Comparison of ENCODE assay signal across 16 cellular contexts in genomic region chr15:51601801-51602200, GRCh38. TPM values are rescaled to one million over a fixed set of nuclear protein-coding genes. Genes with fewer than 3 reads are reported as not detected.
DNase-seq lines count a peak whose midpoint lies in the region; ATAC-seq, FAIRE-seq and TF ChIP-seq lines count a peak whose summit lies in the region.
"Had no signal": no experiment of that assay in that cellular context is flagged by ENCODE, and none has a peak within 500 bp of the region (broad histone marks: within the 10 kb centered on the region; RNA-seq: fewer than 3 reads in every experiment).

No MANE protein-coding gene starts in this region.

- peak; percentile 11 for FAIRE-seq in K562 (lab: Jason Lieb, UNC)
- FAIRE-seq: A204.1, H1 had no signal

- peak overlapping the region; percentile 45 for H3K27ac ChIP-seq in CD8-positive, alpha-beta memory T cell (ENCODE audit: low read depth, low read length)
- H3K27ac ChIP-seq in HCT116 (ENCODE audit: low read depth, low read length) (no peak overlapping the region), K562 (ENCODE audit: extremely low read depth, low read depth, low read length) (peak overlapping the region; percentile 62)
- H3K27ac ChIP-seq: BLaER1 had no signal

- H3K79me2 ChIP-seq in HCT116 (ENCODE audit: insufficient read depth, low read length) (peaks cover 27% of the 10 kb centered on the region), K562 (ENCODE audit: control insufficient read depth, insufficient read depth, low read length) (peaks cover 52% of the 10 kb centered on the region)

- no peak overlapping the region for H3K4me3 ChIP-seq in CD8-positive, alpha-beta memory T cell (ENCODE audit: low read length)
- H3K4me3 ChIP-seq in HCT116 (replicated peaks in 1 of 2; ENCODE audit: low read depth in 1 of 2, low read length in 2 of 2) (no peak overlapping the region), K562 (peak overlapping the region; percentile 39)
- H3K4me3 ChIP-seq: BLaER1 had no signal

- H4K20me1 ChIP-seq in HCT116 (ENCODE audit: insufficient read depth) (no peaks in the 10 kb centered on the region), K562 (replicated peaks; ENCODE audit: control insufficient read depth, insufficient read depth, low read length) (no peaks in the 10 kb centered on the region)
- H4K20me1 ChIP-seq: BLaER1 had no signal

- no peaks in the 10 kb centered on the region for H3K36me3 ChIP-seq in CD8-positive, alpha-beta memory T cell (ENCODE audit: insufficient read depth, low read length)
- no peaks in the 10 kb centered on the region for H3K36me3 ChIP-seq in HCT116 (ENCODE audit: control insufficient read depth in 1 of 2, insufficient read depth in 2 of 2, low read length in 2 of 2)
- no peaks in the 10 kb centered on the region; the same call in 2 of the 3 replicates for H3K36me3 ChIP-seq in K562 (ENCODE audit: control insufficient read depth, insufficient read depth, low read length)
- H3K36me3 ChIP-seq: BLaER1 had no signal

- TF ChIP-seq EP300 in K562 (IDR thresholded peaks at IDR 0.05; ENCODE audit: low read length), result no peak

- H3K9ac ChIP-seq in HCT116 (ENCODE audit: low read length), result no peak overlapping the region
- peak overlapping the region in 1 of 2 experiments; percentile 90; a peak in 2 of 4 replicates for H3K9ac ChIP-seq in K562 (ENCODE audit: insufficient read depth in 1 of 2, low read depth in 2 of 2, low read length in 2 of 2)
- H3K9ac ChIP-seq: BLaER1 had no signal

- H3K9me3 Mint-ChIP-seq in CD8-positive, alpha-beta memory T cell, result peaks cover 0 to 2% (median 0%) of the 10 kb centered on the region in 5 donors
- H3K9me3 Mint-ChIP-seq: CD8-positive, alpha-beta T cell; H9 had no signal

- POLR2A ChIA-PET in CD8-positive, alpha-beta memory T cell (lab: Charles Lee), result no interaction called here
- POLR2A ChIA-PET in HCT116 (lab: Charles Lee), result no interaction called here
- POLR2A ChIA-PET in K562 (lab: Yijun Ruan, JAX), result interaction anchor here (0.8 to 4.0 kb wide), 12 partner anchors 9 to 168 kb away, joined by 3 to 33 read pairs (median 6); partner anchors contain the start of gene DMXL2

- ATAC-seq in HCT116, result no peak
- ATAC-seq in K562, result peak; percentile 21
- ATAC-seq in HG02763 (IDR thresholded peaks at IDR 0.05; ENCODE audit: unreplicated experiment), result no peak
- ATAC-seq: CD8-positive, alpha-beta T cell had no signal

- H2AFZ ChIP-seq in HCT116 (ENCODE audit: low read depth, low read length, poor library complexity, severe bottlenecking), result no peak overlapping the region
- H2AFZ ChIP-seq in K562 (ENCODE audit: low read depth, low read length), result peak overlapping the region; percentile 71

- H3K27me3 Mint-ChIP-seq in CD8-positive, alpha-beta memory T cell, result peaks cover 7 to 19% of the 10 kb centered on the region in 2 donors

- TF ChIP-seq POLR2A in HCT116 (IDR thresholded peaks at IDR 0.05; ENCODE audit: borderline replicate concordance, extremely low read depth, insufficient read depth, insufficient read length) (no peak), K562 (conservative IDR thresholded peaks at IDR 0.05) (no peak)

- in situ Hi-C loops in K562 (cut with MboI), result no loop called here

- H3K4me3 Mint-ChIP-seq in CD8-positive, alpha-beta memory T cell, result no peak overlapping the region
- H3K4me3 Mint-ChIP-seq: CD8-positive, alpha-beta T cell; H9 had no signal

- CTCF ChIA-PET in CD8-positive, alpha-beta memory T cell (lab: Charles Lee), result no interaction called here
- CTCF ChIA-PET in HCT116 (lab: Charles Lee), result interaction anchor here (2.6 kb wide), 1 partner anchor 175 kb away, joined by 7 read pairs; no protein-coding TSS in a partner anchor
- CTCF ChIA-PET in K562 (lab: Yijun Ruan, JAX; ENCODE audit: low intra/inter-chr PET ratio), result no interaction called here

- H3K27ac Mint-ChIP-seq in CD8-positive, alpha-beta memory T cell, result no peak overlapping the region
- H3K27ac Mint-ChIP-seq: CD8-positive, alpha-beta T cell; H9 had no signal

- H3K4me2 ChIP-seq in HCT116 (ENCODE audit: low read length) (peak overlapping the region; percentile 74; the same call in 1 of the 2 replicates), K562 (ENCODE audit: insufficient read depth, low read length) (peak overlapping the region; percentile 81)
- H3K4me2 ChIP-seq: BLaER1 had no signal

- no peaks in the 10 kb centered on the region for H3K4me1 ChIP-seq in CD8-positive, alpha-beta memory T cell (ENCODE audit: insufficient read depth, low read length)
- peaks cover 27 to 49% of the 10 kb centered on the region in 2 experiments for H3K4me1 ChIP-seq in HCT116 (ENCODE audit: control insufficient read depth in 1 of 2, insufficient read depth in 2 of 2, low read length in 2 of 2)
- H3K4me1 ChIP-seq in K562 (replicated peaks in 1 of 2; ENCODE audit: control insufficient read depth in 2 of 2, insufficient read depth in 2 of 2, low read length in 2 of 2), result peaks cover 0 to 23% of the 10 kb centered on the region in 2 experiments; a peak in 3 of 5 replicates
- H3K4me1 ChIP-seq: BLaER1 had no signal

- no peak for TF ChIP-seq CTCF in HCT116 (IDR thresholded peaks at IDR 0.05 in 2 of 3, conservative IDR thresholded peaks at IDR 0.05 in 1 of 3; ENCODE audit: borderline replicate concordance in 1 of 3, insufficient read depth in 1 of 3, low read depth in 2 of 3, low read length in 2 of 3)
- TF ChIP-seq CTCF in K562 (IDR thresholded peaks at IDR 0.05 in 2 of 3, conservative IDR thresholded peaks at IDR 0.05 in 1 of 3; ENCODE audit: insufficient read depth in 2 of 3, low read depth in 1 of 3, low read length in 3 of 3), result no peak

- RAD21 ChIA-PET in HCT116 (lab: Charles Lee; ENCODE audit: low non-redundant PET in 1 of 2, low total read pairs in 2 of 2, uncharacterized antibody in 2 of 2, unreplicated experiment in 2 of 2), result no interaction called here

- no peaks in the 10 kb centered on the region for H3K9me2 ChIP-seq in HCT116 (ENCODE audit: insufficient read depth)

- WGBS in K562 (ENCODE audit: insufficient coverage, low coverage, missing lambda C conversion rate), result 8% methylated on average over 1 of the region's 1 CpG

- no peak for DNase-seq in CD8-positive, alpha-beta memory T cell
- DNase-seq in HCT116 (ENCODE audit: low read depth, low spot score), result no peak
- no peak for DNase-seq in K562 (ENCODE audit: extremely low read depth in 1 of 4, low spot score in 3 of 4)
- no peak for DNase-seq in NCI-H1048 (lab: John Stamatoyannopoulos, UW)
- DNase-seq in Ammon's horn (ENCODE audit: low spot score), result no peak
- DNase-seq: AML-193; CD8-positive, alpha-beta T cell; COR-L47; GDM1; H9; Karpas-422; KBM-7 had no signal

- no peaks in the 10 kb centered on the region for H3K36me3 Mint-ChIP-seq in CD8-positive, alpha-beta memory T cell
- H3K36me3 Mint-ChIP-seq: CD8-positive, alpha-beta T cell had no signal

- no peak for TF ChIP-seq RAD21 in HCT116 (IDR thresholded peaks at IDR 0.05; ENCODE audit: low read depth)
- TF ChIP-seq RAD21 in K562 (CRISPR knock-in tag; conservative IDR thresholded peaks at IDR 0.05 in 1 of 2, IDR thresholded peaks at IDR 0.05 in 1 of 2), result no peak

- intact Hi-C loops in HCT116 (cut with micrococcal nuclease) (no loop called here), K562 (cut with micrococcal nuclease) (loop anchor here (2.0 kb wide), 1 partner anchor 21 kb away; the partner anchor contains the start of gene DMXL2)

- H3K9me1 ChIP-seq in K562 (ENCODE audit: control insufficient read depth, insufficient read depth, low read length), result no peaks in the 10 kb centered on the region

- H3K27me3 ChIP-seq in CD8-positive, alpha-beta memory T cell (ENCODE audit: insufficient read depth, low read length, poor library complexity, severe bottlenecking), result no peaks in the 10 kb centered on the region
- no peaks in the 10 kb centered on the region for H3K27me3 ChIP-seq in HCT116 (ENCODE audit: insufficient read depth, low read length)
- H3K27me3 ChIP-seq in K562 (ENCODE audit: control insufficient read depth in 2 of 2, insufficient read depth in 2 of 2, low read length in 2 of 2), result no peaks in the 10 kb centered on the region
- H3K27me3 ChIP-seq: BLaER1 had no signal

- peaks cover 0 to 4% (median 0%) of the 10 kb centered on the region in 3 donors for H3K4me1 Mint-ChIP-seq in CD8-positive, alpha-beta memory T cell

- BruUV-seq in HCT116 (replicated peaks; lab: Mats Ljungman, UMichigan) (no TSS peak), K562 (replicated peaks; lab: Mats Ljungman, UMichigan) (no TSS peak)

- H3K9me3 ChIP-seq in CD8-positive, alpha-beta memory T cell (ENCODE audit: low read length), result no peaks in the 10 kb centered on the region
- H3K9me3 ChIP-seq in HCT116 (ENCODE audit: control insufficient read depth in 1 of 2, insufficient read depth in 1 of 2, low read depth in 1 of 2, low read length in 2 of 2) (no peaks in the 10 kb centered on the region), K562 (replicated peaks; ENCODE audit: control insufficient read depth, insufficient read depth, low read depth, low read length) (no peaks in the 10 kb centered on the region)

TF ChIP-seq in K562, 482 proteins besides CTCF, POLR2A, EP300 and RAD21 (continues in another document):
- no peak for TF ChIP-seq MAX (CRISPR knock-in tag; IDR thresholded peaks at IDR 0.05)
- 0 out of 2 replicates have a peak, but pooled peaks have one; percentile 17 for TF ChIP-seq POLR2H (tag; IDR thresholded peaks at IDR 0.05; ENCODE audit: low read depth)

RNA-seq across cellular contexts. Expression of gene DMXL2, which starts 20.8 kb away (rescaled TPM):
- 1 to 10 TPM; 5.8 to 7.0 TPM for total RNA-seq in CD8-positive, alpha-beta memory T cell
- polyA plus RNA-seq in CD8-positive, alpha-beta memory T cell, result 0.61 TPM
- 21.5 TPM for total RNA-seq in HCT116 (2021; ENCODE audit: unreplicated experiment)
- 11.8 and 13.3 TPM in 2 replicates for polyA plus RNA-seq in HCT116 (2012)
- 77.2 and 279 TPM in 2 replicates for total RNA-seq in K562 (2011; cell fraction: chromatin; rRNA removed; ENCODE audit: low replicate concordance)
- 32.7 and 55.5 TPM in 2 replicates for total RNA-seq in K562 (2011; cell fraction: nucleolus; rRNA removed)
- total RNA-seq in K562 (2011; cell fraction: nucleoplasm; rRNA removed), result 96.4 and 108 TPM in 2 replicates
- total RNA-seq in K562 (2014; rRNA removed), result 19.1 and 21.4 TPM in 2 replicates
- total RNA-seq in K562 (2014; rRNA removed; fragmentation: Illumina TruSeq; extraction: Trizol), result 47.7 and 51.7 TPM in 2 replicates
- total RNA-seq in K562 (2015; rRNA removed; fragmentation: Illumina TruSeq; extraction: Trizol), result 46.6 and 52.6 TPM in 2 replicates
- total RNA-seq in K562 (2021), result 27.2 and 30.7 TPM in 2 replicates
- polyA plus RNA-seq in K562 (2011; rRNA removed), result 29.1 and 57.7 TPM in 2 replicates
- polyA plus RNA-seq in K562 (2011; cell fraction: cytosol; rRNA removed), result 10.3 and 11.5 TPM in 2 replicates
- 89.0 and 105 TPM in 2 replicates for polyA plus RNA-seq in K562 (2011; cell fraction: nucleus; rRNA removed)
- 33.2 and 71.4 TPM in 2 replicates for polyA plus RNA-seq in K562 (2012)
- polyA plus RNA-seq in K562 (2014; fragmentation: Illumina TruSeq; extraction: Trizol), result 36.6 and 43.6 TPM in 2 replicates
- polyA plus RNA-seq in K562 (2014; fragmentation: Nextera tagmentation; extraction: Ambion mirVana), result 10 to 100 TPM in 1 of 2 experiments, 1 to 10 TPM in 1; 9.3 to 16.2 TPM
- polyA plus RNA-seq in K562 (2014; rRNA removed), result 25.2 and 26.8 TPM in 2 replicates
- polyA minus RNA-seq in K562 (2011; rRNA and poly(A)+ RNA removed), result 39.8 and 45.9 TPM in 2 replicates
- 8.6 and 15.8 TPM in 2 replicates for polyA minus RNA-seq in K562 (2011; cell fraction: cytosol; rRNA and poly(A)+ RNA removed)
- 45.1 and 48.7 TPM in 2 replicates for polyA minus RNA-seq in K562 (2011; cell fraction: nucleus; rRNA and poly(A)+ RNA removed)
